Comparison of ENCODE assay signal across 15 cellular contexts in the genomic region with DNA sequence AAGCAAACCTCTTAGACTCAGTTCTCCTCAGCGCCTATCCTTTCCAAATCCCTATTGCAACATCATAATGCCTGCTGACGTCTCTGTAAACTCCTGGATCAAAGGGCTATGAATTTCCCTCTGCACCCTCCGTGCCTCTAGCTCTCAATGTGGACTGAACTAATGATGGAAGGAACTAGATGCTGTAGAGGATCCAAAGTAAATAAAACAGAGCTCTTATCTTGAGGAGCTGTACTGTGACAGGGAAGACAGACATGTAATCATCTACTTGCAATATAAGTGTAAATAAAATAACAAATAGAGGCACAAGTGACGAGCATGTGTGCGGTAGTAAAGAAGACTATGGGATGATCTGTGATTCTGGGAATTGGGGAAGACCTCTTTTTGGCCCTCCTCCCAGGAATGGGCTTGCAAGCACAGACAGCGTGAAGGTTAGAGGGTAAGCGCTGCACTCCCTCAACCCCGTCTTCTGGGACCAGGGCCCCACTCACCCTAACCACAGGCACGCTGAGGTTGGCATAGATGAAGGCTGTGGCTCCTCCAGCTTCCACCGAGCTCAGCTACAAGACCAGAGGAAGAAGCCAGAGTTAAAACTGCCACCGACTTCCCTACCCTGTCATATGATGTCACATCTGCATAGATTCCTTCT. TPM values are rescaled to one million over a fixed set of nuclear protein-coding genes. Genes with fewer than 3 reads are reported as not detected.
DNase-seq lines count a peak whose midpoint lies in the region; ATAC-seq, FAIRE-seq and TF ChIP-seq lines count a peak whose summit lies in the region.
"Had no signal": no experiment of that assay in that cellular context is flagged by ENCODE, and none has a peak within 500 bp of the region (broad histone marks: within the 10 kb centered on the region; RNA-seq: fewer than 3 reads in every experiment).

No MANE protein-coding gene starts in this region.

- POLR2A ChIA-PET in CD4-positive, alpha-beta T cell (lab: Charles Lee), result no interaction called here
- POLR2A ChIA-PET in activated naive CD8-positive, alpha-beta T cell treated with anti-CD3 and anti-CD28 coated beads, Interleukin-2, amount 10 ng/mL, durations not matched to agents 7 days and 5 days (lab: Charles Lee), result no interaction called here
- POLR2A ChIA-PET in HepG2 (lab: Yijun Ruan, JAX), result no interaction called here

- no peak overlapping the region for H3K4me3 Mint-ChIP-seq in CD4-positive, alpha-beta T cell
- no peak overlapping the region for H3K4me3 Mint-ChIP-seq in activated naive CD8-positive, alpha-beta T cell treated with anti-CD3 and anti-CD28 coated beads, Interleukin-2, amount 10 ng/mL, durations not matched to agents 7 days and 5 days
- H3K4me3 Mint-ChIP-seq: H9 had no signal

- peaks cover 26% of the 10 kb centered on the region for H3K4me1 Mint-ChIP-seq in CD4-positive, alpha-beta T cell (ENCODE audit: low read depth)
- peaks cover 12% of the 10 kb centered on the region for H3K4me1 Mint-ChIP-seq in activated naive CD8-positive, alpha-beta T cell treated with anti-CD3 and anti-CD28 coated beads, Interleukin-2, amount 10 ng/mL, durations not matched to agents 7 days and 5 days
- H3K4me1 Mint-ChIP-seq: H9 had no signal

- FAIRE-seq in HepG2 (lab: Jason Lieb, UNC), result no peak
- FAIRE-seq: GM12891, TTC549 had no signal

- no peaks in the 10 kb centered on the region for H3K9me3 ChIP-seq in CD4-positive, alpha-beta T cell (ENCODE audit: control insufficient read depth, low read length)
- no peaks in the 10 kb centered on the region for H3K9me3 ChIP-seq in HepG2 (ENCODE audit: low read length)
- H3K9me3 ChIP-seq: ovary had no signal

- H3K4me1 ChIP-seq in HepG2 (ENCODE audit: insufficient read depth, low read length), result peaks cover 11% of the 10 kb centered on the region; the same call in 1 of the 2 replicates

- no peaks in the 10 kb centered on the region for H3K9me3 Mint-ChIP-seq in CD4-positive, alpha-beta T cell
- no peaks in the 10 kb centered on the region for H3K9me3 Mint-ChIP-seq in activated naive CD8-positive, alpha-beta T cell treated with anti-CD3 and anti-CD28 coated beads, Interleukin-2, amount 10 ng/mL, durations not matched to agents 7 days and 5 days
- H3K9me3 Mint-ChIP-seq: H9 had no signal

- TF ChIP-seq CTCF in CD4-positive, alpha-beta T cell (IDR thresholded peaks at IDR 0.05), result no peak
- no peak for TF ChIP-seq CTCF in HepG2 (CRISPR knock-in tag; IDR thresholded peaks at IDR 0.05)

- TF ChIP-seq RAD21 in HepG2 (CRISPR knock-in tag; IDR thresholded peaks at IDR 0.05), result no peak

- ATAC-seq in CD4-positive, alpha-beta T cell (ENCODE audit: poor library complexity), result peak; percentile 87
- peak; percentile 83 for ATAC-seq in activated naive CD8-positive, alpha-beta T cell treated with anti-CD3 and anti-CD28 coated beads, Interleukin-2, amount 10 ng/mL, durations not matched to agents 7 days and 5 days (ENCODE audit: low read depth)
- ATAC-seq in HepG2 (no peak; the same call in 2 of the 3 replicates), GM21723 (IDR thresholded peaks at IDR 0.05; ENCODE audit: unreplicated experiment) (no peak), HG03108 (IDR thresholded peaks at IDR 0.05; ENCODE audit: unreplicated experiment) (no peak)

- no peak overlapping the region for H2AFZ ChIP-seq in HepG2 (ENCODE audit: low read length)

- peak in 5 of 10 experiments; percentile 1 to 24 (median 3) for DNase-seq in CD4-positive, alpha-beta T cell
- DNase-seq in Jurkat, Clone E6-1 (ENCODE audit: low read depth, low spot score), result peak; percentile 94
- DNase-seq in activated naive CD8-positive, alpha-beta T cell treated with anti-CD3 and anti-CD28 coated beads, Interleukin-2, amount 10 ng/mL, durations not matched to agents 7 days and 5 days, result no peak
- DNase-seq in HepG2 (ENCODE audit: low spot score) (no peak), SW480 (ENCODE audit: low spot score) (no peak), GM03348 (ENCODE audit: low spot score) (no peak)
- DNase-seq: cerebellar nuclear complex, DMS 273 treated with DMSO at 0.1 percent for 48 hours, H9, ovary had no signal

- H4K20me1 ChIP-seq in HepG2 (ENCODE audit: insufficient read depth, low read length), result no peaks in the 10 kb centered on the region

- no peak overlapping the region for H3K27ac Mint-ChIP-seq in CD4-positive, alpha-beta T cell
- no peak overlapping the region for H3K27ac Mint-ChIP-seq in activated naive CD8-positive, alpha-beta T cell treated with anti-CD3 and anti-CD28 coated beads, Interleukin-2, amount 10 ng/mL, durations not matched to agents 7 days and 5 days
- H3K27ac Mint-ChIP-seq: H9 had no signal

- TF ChIP-seq POLR2A in HepG2 (IDR thresholded peaks at IDR 0.05; ENCODE audit: insufficient read depth in 1 of 2, low read depth in 2 of 2, low read length in 2 of 2), result no peak

- H3K36me3 ChIP-seq in HepG2 (replicated peaks in 1 of 2; ENCODE audit: control insufficient read depth in 1 of 2, insufficient read depth in 2 of 2, low read length in 2 of 2), result no peaks in the 10 kb centered on the region
- H3K36me3 ChIP-seq: ovary had no signal

- peaks cover 8% of the 10 kb centered on the region for H3K27me3 Mint-ChIP-seq in CD4-positive, alpha-beta T cell
- peaks cover 14% of the 10 kb centered on the region for H3K27me3 Mint-ChIP-seq in activated naive CD8-positive, alpha-beta T cell treated with anti-CD3 and anti-CD28 coated beads, Interleukin-2, amount 10 ng/mL, durations not matched to agents 7 days and 5 days

- H3K27ac ChIP-seq in CD4-positive, alpha-beta T cell (ENCODE audit: low read depth, low read length), result no peak overlapping the region
- H3K27ac ChIP-seq in HepG2 (ENCODE audit: extremely low read length, insufficient read depth, low read length), result no peak overlapping the region
- H3K27ac ChIP-seq: ovary had no signal

- CTCF ChIA-PET in CD4-positive, alpha-beta T cell (lab: Charles Lee), result interaction anchor here (1.2 kb wide), 1 partner anchor 9 kb away, joined by 3 read pairs; no protein-coding TSS in a partner anchor
- CTCF ChIA-PET in HepG2 (lab: Yijun Ruan, JAX; ENCODE audit: low intra/inter-chr PET ratio, low total read pairs), result no interaction called here

- H3K4me2 ChIP-seq in HepG2 (ENCODE audit: low read depth, low read length), result no peak overlapping the region

- WGBS in HepG2 (ENCODE audit: low lambda C conversion rate), result 23% methylated on average over 10 of the region's 11 CpGs

- peak overlapping the region; percentile 17 for H3K4me3 ChIP-seq in Jurkat, Clone E6-1 (ENCODE audit: low read length)
- no peak overlapping the region for H3K4me3 ChIP-seq in HepG2 (replicated peaks in 1 of 3; ENCODE audit: insufficient read depth in 1 of 3, low read depth in 2 of 3, low read length in 3 of 3)
- H3K4me3 ChIP-seq: lung, ovary had no signal

- BruUV-seq in HepG2 (replicated peaks; lab: Mats Ljungman, UMichigan), result no TSS peak

- H3K9ac ChIP-seq in HepG2 (ENCODE audit: insufficient read depth, low read depth, low read length), result no peak overlapping the region

- intact Hi-C loops in CD4-positive, alpha-beta T cell (cut with DNase I, micrococcal nuclease), result no loop called here
- intact Hi-C loops in HepG2 (cut with micrococcal nuclease; ENCODE audit: unreplicated experiment), result no loop called here

- in situ Hi-C loops in HepG2 (cut with HindIII; ENCODE audit: extremely low pct_ligation_motif_present, low pct_unique_long_range_greater_than_20kb), result loop anchor here (10.0 kb wide), 1 partner anchor 56 kb away; no protein-coding TSS in a partner anchor

- no peaks in the 10 kb centered on the region for H3K27me3 ChIP-seq in CD4-positive, alpha-beta T cell (ENCODE audit: control insufficient read depth, insufficient read depth, low read length)
- peaks cover 0 to 18% of the 10 kb centered on the region in 2 experiments; a peak in 2 of 5 replicates for H3K27me3 ChIP-seq in HepG2 (ENCODE audit: control insufficient read depth in 1 of 2, insufficient read depth in 2 of 2, low read length in 2 of 2)
- H3K27me3 ChIP-seq: ovary had no signal

- H3K36me3 Mint-ChIP-seq in CD4-positive, alpha-beta T cell (ENCODE audit: low read depth), result no peaks in the 10 kb centered on the region
- H3K36me3 Mint-ChIP-seq in activated naive CD8-positive, alpha-beta T cell treated with anti-CD3 and anti-CD28 coated beads, Interleukin-2, amount 10 ng/mL, durations not matched to agents 7 days and 5 days, result no peaks in the 10 kb centered on the region

- TF ChIP-seq EP300 in HepG2 (IDR thresholded peaks at IDR 0.05; ENCODE audit: low read depth in 2 of 2, low read length in 2 of 2) (no peak), HepG2 (CRISPR knock-in tag; IDR thresholded peaks at IDR 0.05; ENCODE audit: borderline replicate concordance) (no peak)

- no peaks in the 10 kb centered on the region for H3K79me2 ChIP-seq in HepG2 (ENCODE audit: insufficient read depth, low read length)

TF ChIP-seq in HepG2, 621 proteins besides CTCF, POLR2A, EP300 and RAD21 (continues in another document):
- peak; percentile 80 for TF ChIP-seq CEBPB (IDR thresholded peaks at IDR 0.05; ENCODE audit: borderline replicate concordance, low read depth, low read length)

RNA-seq across cellular contexts. Expression of a gene that starts 42.2 kb away (rescaled TPM):
- not detected for total RNA-seq in CD4-positive, alpha-beta T cell
- polyA plus RNA-seq in Jurkat, Clone E6-1 (2012; ENCODE audit: insufficient read depth, insufficient read length), result not detected
- not detected for total RNA-seq in activated naive CD8-positive, alpha-beta T cell treated with anti-CD3 and anti-CD28 coated beads, Interleukin-2, amount 10 ng/mL, durations not matched to agents 7 days and 5 days
- total RNA-seq in HepG2 (2016; rRNA removed; fragmentation: Illumina TruSeq; extraction: Trizol), result not detected in 2 replicates
- total RNA-seq in HepG2 (2016; cell fraction: cytosol; rRNA removed; fragmentation: Illumina TruSeq; extraction: Trizol; ENCODE audit: low read depth), result not detected in 2 replicates
- total RNA-seq in HepG2 (2016; cell fraction: insoluble cytoplasmic fraction; rRNA removed; fragmentation: Illumina TruSeq; extraction: Trizol), result not detected in 2 replicates
- not detected in 2 replicates for total RNA-seq in HepG2 (2016; cell fraction: membrane; rRNA removed; fragmentation: Illumina TruSeq; extraction: Trizol)
- not detected in 2 replicates for total RNA-seq in HepG2 (2016; cell fraction: nucleus; rRNA removed; fragmentation: Illumina TruSeq; extraction: Trizol)
- polyA plus RNA-seq in HepG2 (2011; rRNA removed), result not detected in 2 replicates
- 0.03 TPM in 1 of 2 replicates, not detected in the other for polyA plus RNA-seq in HepG2 (2011; cell fraction: cytosol; rRNA removed)
- polyA plus RNA-seq in HepG2 (2011; cell fraction: nucleus; rRNA removed), result not detected in 2 replicates
- polyA plus RNA-seq in HepG2 (2012), result 0.11 TPM in 1 of 2 replicates, not detected in the other
- 0.08 TPM in 1 of 2 replicates, not detected in the other for polyA plus RNA-seq in HepG2 (2016; cell fraction: cytosol; fragmentation: Illumina TruSeq; extraction: Trizol; ENCODE audit: low read depth)
- not detected in 2 replicates for polyA plus RNA-seq in HepG2 (2016; cell fraction: insoluble cytoplasmic fraction; fragmentation: Illumina TruSeq; extraction: Trizol; ENCODE audit: low read depth)
- not detected in 2 replicates for polyA plus RNA-seq in HepG2 (2016; cell fraction: membrane; fragmentation: Illumina TruSeq; extraction: Trizol; ENCODE audit: low read depth)
- not detected in 2 replicates for polyA plus RNA-seq in HepG2 (2016; cell fraction: nucleus; fragmentation: Illumina TruSeq; extraction: Trizol; ENCODE audit: insufficient read depth, low read depth)
- 1.5 TPM in 1 of 2 replicates, not detected in the other for polyA minus RNA-seq in HepG2 (2011; rRNA and poly(A)+ RNA removed; ENCODE audit: low replicate concordance)
- not detected in 2 replicates for polyA minus RNA-seq in HepG2 (2011; cell fraction: cytosol; rRNA and poly(A)+ RNA removed)
- polyA minus RNA-seq in HepG2 (2011; cell fraction: nucleus; rRNA and poly(A)+ RNA removed), result not detected in 2 replicates
- total RNA-seq: H9 had no signal

Comparison
In these comparisons a context has a peak if more than half of its experiments do, and no peak if none do; other contexts are left out.
1. ATAC-seq: peak in CD4-positive, alpha-beta T cell (single experiment) and activated naive CD8-positive, alpha-beta T cell treated with anti-CD3 and anti-CD28 coated beads, Interleukin-2, amount 10 ng/mL, durations not matched to agents 7 days and 5 days (single experiment); none in HepG2 (single experiment), GM21723 (single experiment) and HG03108 (single experiment).